11 cellular contexts compared by ENCODE assay signal in the genomic region with DNA sequence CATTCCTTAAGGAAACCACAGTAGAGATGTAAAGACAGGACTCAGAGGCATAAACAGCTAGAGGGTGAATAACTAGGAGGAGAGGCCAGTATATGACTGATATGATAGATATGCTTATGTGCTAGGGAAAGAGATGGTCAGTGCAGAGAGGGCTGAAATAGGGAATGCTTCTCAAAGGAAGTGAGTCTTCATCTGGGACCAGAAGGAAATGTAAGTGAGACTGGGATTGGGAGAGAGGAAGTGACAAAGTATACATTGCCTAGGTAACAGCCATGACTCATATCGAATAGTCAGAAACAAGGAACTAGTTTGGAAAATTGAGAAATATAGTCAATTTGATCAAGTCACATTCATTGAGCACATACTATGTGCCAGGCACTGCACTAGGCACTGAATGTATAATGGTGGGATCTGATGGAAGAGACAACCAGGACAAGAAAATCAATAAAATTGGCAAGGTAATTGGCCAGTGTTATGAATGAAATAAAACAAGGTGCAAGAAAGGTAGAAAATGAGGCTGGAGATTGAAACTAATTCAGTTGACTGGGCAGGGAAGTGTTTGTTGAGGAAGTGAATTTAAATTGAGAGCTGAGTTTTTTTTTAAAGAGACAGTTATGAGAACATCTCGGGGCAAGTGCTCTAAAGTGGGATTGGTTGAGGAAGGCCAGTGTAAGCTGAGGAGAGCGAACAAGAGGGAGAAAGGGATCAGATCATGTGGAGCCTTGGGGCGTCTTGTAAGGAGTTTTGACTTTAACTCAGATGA. TPM values are rescaled to one million over a fixed set of nuclear protein-coding genes. Genes with fewer than 3 reads are reported as not detected.
DNase-seq lines count a peak whose midpoint lies in the region; ATAC-seq and TF ChIP-seq lines count a peak whose summit lies in the region.
"Had no signal": no experiment of that assay in that cellular context is flagged by ENCODE, and none has a peak within 500 bp of the region (broad histone marks: within the 10 kb centered on the region; RNA-seq: fewer than 3 reads in every experiment).

No MANE protein-coding gene starts in this region.

- intact Hi-C loops in head of caudate nucleus (cut with DNase I) = no loop called here

- no peaks in the 10 kb centered on the region for H3K27me3 ChIP-seq in thymus (ENCODE audit: control insufficient read depth, insufficient read depth)
- H3K27me3 ChIP-seq: BE2C had no signal

- H3K27ac ChIP-seq in thymus (ENCODE audit: low read depth) = peak overlapping the region; percentile 0

- no peaks in the 10 kb centered on the region for H3K9me3 ChIP-seq in thymus (ENCODE audit: control insufficient read depth)
- H3K9me3 ChIP-seq: BE2C had no signal

- no peak for TF ChIP-seq CTCF in epithelial cell of esophagus (IDR thresholded peaks at IDR 0.05; ENCODE audit: insufficient read depth, low read depth, low read length, missing control alignments)

- H3K27me3 Mint-ChIP-seq in activated T-cell treated with anti-CD3 and anti-CD28 coated beads, Interleukin-2, amount 50 U/mL, for 4 hours (ENCODE audit: low read depth) = no peaks in the 10 kb centered on the region

- peak overlapping the region; percentile 55 for H3K4me3 Mint-ChIP-seq in activated T-cell treated with anti-CD3 and anti-CD28 coated beads, Interleukin-2, amount 50 U/mL, for 4 hours

- 91% methylated on average over 4 of the region's 4 CpGs for WGBS in thymus

- H3K9me3 Mint-ChIP-seq in activated T-cell treated with anti-CD3 and anti-CD28 coated beads, Interleukin-2, amount 50 U/mL, for 4 hours = no peaks in the 10 kb centered on the region

- H3K36me3 Mint-ChIP-seq in activated T-cell treated with anti-CD3 and anti-CD28 coated beads, Interleukin-2, amount 50 U/mL, for 4 hours (ENCODE audit: insufficient read depth) = peaks cover 45% of the 10 kb centered on the region

- H3K4me3 ChIP-seq in epithelial cell of esophagus (ENCODE audit: low read length) (no peak overlapping the region), thymus (ENCODE audit: low read length) (no peak overlapping the region)

- ATAC-seq in activated T-cell treated with anti-CD3 and anti-CD28 coated beads, Interleukin-2, amount 50 U/mL, for 4 hours = no peak
- ATAC-seq: activated CD4-positive, CD25-positive, alpha-beta regulatory T cell treated with anti-CD3 and anti-CD28 coated beads, Interleukin-2, amount 50 U/mL, for 24 hours had no signal

- H3K4me1 ChIP-seq in thymus (ENCODE audit: control insufficient read depth, insufficient read depth, low read length) = peaks cover 23% of the 10 kb centered on the region

- peaks cover 22% of the 10 kb centered on the region for H3K36me3 ChIP-seq in thymus (ENCODE audit: control insufficient read depth, insufficient read depth)
- H3K36me3 ChIP-seq: BE2C had no signal

- peaks cover 74% of the 10 kb centered on the region for H3K4me1 Mint-ChIP-seq in activated T-cell treated with anti-CD3 and anti-CD28 coated beads, Interleukin-2, amount 50 U/mL, for 4 hours (ENCODE audit: low read depth)

- no peak for DNase-seq in activated T-cell treated with anti-CD3 and anti-CD28 coated beads, Interleukin-2, amount 50 U/mL, for 4 hours
- no peak for DNase-seq in activated T-cell treated with anti-CD3 and anti-CD28 coated beads, Interleukin-2, amount 50 U/mL, for 1 hour
- DNase-seq in RKO (ENCODE audit: low spot score) = peak; percentile 91
- peak; percentile 82 for DNase-seq in epithelial cell of esophagus (ENCODE audit: low read depth)
- no peak for DNase-seq in stimulated activated CD4-positive, alpha-beta T cell treated with anti-CD3 and anti-CD28 coated beads, Interleukin-4, amount 100 ng/mL, for 1 hour
- DNase-seq in effector CD4-positive, alpha-beta T cell = no peak
- no peak for DNase-seq in head of caudate nucleus
- DNase-seq: BE2C, NCI-H1105 had no signal

RNA-seq across cellular contexts. Expression of a gene that starts 4.3 kb away (rescaled TPM):
- 10 to 100 TPM; 11.2 to 32.2 (median 15.2) TPM for total RNA-seq in activated T-cell treated with anti-CD3 and anti-CD28 coated beads, Interleukin-2, amount 50 U/mL, for 4 hours
- 51.5 TPM for polyA plus RNA-seq in thymus

RNA-seq across cellular contexts. Expression of a gene that starts 55.3 kb away (rescaled TPM):
- total RNA-seq in activated T-cell treated with anti-CD3 and anti-CD28 coated beads, Interleukin-2, amount 50 U/mL, for 4 hours = 10 to 100 TPM; 20.3 to 22.9 (median 20.6) TPM
- polyA plus RNA-seq in thymus = 15.8 TPM

Comparison
In these comparisons a context has a peak if more than half of its experiments do, and no peak if none do; other contexts are left out.
1. DNase-seq: peak in RKO (single experiment) and epithelial cell of esophagus (single experiment); none in activated T-cell treated with anti-CD3 and anti-CD28 coated beads, Interleukin-2, amount 50 U/mL, for 4 hours (single experiment), activated T-cell treated with anti-CD3 and anti-CD28 coated beads, Interleukin-2, amount 50 U/mL, for 1 hour (single experiment), stimulated activated CD4-positive, alpha-beta T cell treated with anti-CD3 and anti-CD28 coated beads, Interleukin-4, amount 100 ng/mL, for 1 hour (single experiment), effector CD4-positive, alpha-beta T cell (single experiment) and head of caudate nucleus (0 of 42).